In genomic region chr1:155989242-155989991, GRCh38 we compare ENCODE assay signal across 9 cellular contexts. TPM values are rescaled to one million over a fixed set of nuclear protein-coding genes. Genes with fewer than 3 reads are reported as not detected.
DNase-seq lines count a peak whose midpoint lies in the region; TF ChIP-seq lines count a peak whose summit lies in the region.
"Had no signal": no experiment of that assay in that cellular context is flagged by ENCODE, and none has a peak within 500 bp of the region (broad histone marks: within the 10 kb centered on the region; RNA-seq: fewer than 3 reads in every experiment).

No MANE protein-coding gene starts in this region.

- H3K9ac ChIP-seq in neuronal stem cell (ENCODE audit: low read depth, low read length, poor library complexity) (no peak overlapping the region), stomach smooth muscle (ENCODE audit: low read length in 2 of 2) (peak overlapping the region; percentile 74 to 79)

- peaks cover 12 to 18% (median 13%) of the 10 kb centered on the region in 3 donors for H3K4me1 Mint-ChIP-seq in IgD-negative memory B cell
- H3K4me1 Mint-ChIP-seq in activated T-helper 2 cell treated with anti-CD3 and anti-CD28 coated beads, Interferon-gamma antibody, Interleukin-2, Interleukin-4, amounts not matched to agents 10 μg/mL and 5 μg/mL and 100 μg/mL, durations not matched to agents 14 hours and 24 hours and 36 hours (ENCODE audit: low read depth) = peaks cover 15% of the 10 kb centered on the region

- H3K4ac ChIP-seq in neuronal stem cell (ENCODE audit: low read length) = no peak overlapping the region

- H3K18ac ChIP-seq in neuronal stem cell (ENCODE audit: low read length) = peak overlapping the region; percentile 76

- peak; percentile 44 for DNase-seq in NCI-H510A treated with DMSO at 0.1 percent for 48 hours (lab: John Stamatoyannopoulos, UW)
- DNase-seq in NCI-H510A (lab: John Stamatoyannopoulos, UW) = no peak
- peak; percentile 81 for DNase-seq in RPMI8226
- peak; percentile 72 for DNase-seq in activated T-helper 2 cell treated with anti-CD3 and anti-CD28 coated beads, Interferon-gamma antibody, Interleukin-2, Interleukin-4, amounts not matched to agents 10 μg/mL and 5 μg/mL and 100 μg/mL, durations not matched to agents 14 hours and 24 hours and 36 hours (ENCODE audit: low spot score)
- peak; percentile 69 to 90 for DNase-seq in foreskin fibroblast
- no peak for DNase-seq in neuronal stem cell (ENCODE audit: low spot score)

- no peak overlapping the region for H4K8ac ChIP-seq in neuronal stem cell (ENCODE audit: low read depth, low read length)

- no peak overlapping the region for H2BK5ac ChIP-seq in neuronal stem cell (ENCODE audit: low read length)

- H2BK15ac ChIP-seq in neuronal stem cell (ENCODE audit: low read length) = peak overlapping the region; percentile 99

- no peak overlapping the region for H3K4me2 ChIP-seq in neuronal stem cell (ENCODE audit: insufficient read depth, low read length, poor library complexity, severe bottlenecking)

- TF ChIP-seq CTCF in foreskin fibroblast (IDR thresholded peaks at IDR 0.05; ENCODE audit: low read depth, low read length) = peak; percentile 97

- H3K27ac Mint-ChIP-seq in IgD-negative memory B cell = peak overlapping the region in 2 of 3 donors; percentile 39 to 87
- H3K27ac Mint-ChIP-seq in activated T-helper 2 cell treated with anti-CD3 and anti-CD28 coated beads, Interferon-gamma antibody, Interleukin-2, Interleukin-4, amounts not matched to agents 10 μg/mL and 5 μg/mL and 100 μg/mL, durations not matched to agents 14 hours and 24 hours and 36 hours = no peak overlapping the region

- H3K4me1 ChIP-seq in neuronal stem cell (ENCODE audit: control insufficient read depth in 2 of 2, insufficient read depth in 1 of 2, low read depth in 1 of 2, low read length in 2 of 2) (peaks cover 4 to 6% of the 10 kb centered on the region in 2 donors), stomach smooth muscle (ENCODE audit: control insufficient read depth, insufficient read depth, low read length) (peaks cover 12% of the 10 kb centered on the region)

- H2AFZ ChIP-seq in neuronal stem cell (ENCODE audit: low read length) = peak overlapping the region; percentile 70

- WGBS in neuronal stem cell (ENCODE audit: extremely low coverage in 2 of 2, insufficient read length in 2 of 2, insufficient replicate concordance in 1 of 2), 2 donors = no CpG with 5 or more reads among the region's 9 CpGs

- no peaks in the 10 kb centered on the region for H3K9me3 Mint-ChIP-seq in IgD-negative memory B cell
- no peaks in the 10 kb centered on the region for H3K9me3 Mint-ChIP-seq in activated T-helper 2 cell treated with anti-CD3 and anti-CD28 coated beads, Interferon-gamma antibody, Interleukin-2, Interleukin-4, amounts not matched to agents 10 μg/mL and 5 μg/mL and 100 μg/mL, durations not matched to agents 14 hours and 24 hours and 36 hours

- no peaks in the 10 kb centered on the region for H3K79me1 ChIP-seq in neuronal stem cell (ENCODE audit: low read depth, low read length)

- H3K4me3 ChIP-seq in foreskin fibroblast (ENCODE audit: low read depth in 1 of 2, low read length in 2 of 2) = peak overlapping the region; percentile 34 to 59
- no peak overlapping the region for H3K4me3 ChIP-seq in neuronal stem cell (ENCODE audit: low read length in 2 of 2)
- peak overlapping the region; percentile 88 to 90 for H3K4me3 ChIP-seq in stomach smooth muscle (ENCODE audit: low read length in 2 of 2)

- peak overlapping the region; percentile 83 for H3K23ac ChIP-seq in neuronal stem cell (ENCODE audit: low read depth, low read length, poor library complexity)

- no peaks in the 10 kb centered on the region for H3K36me3 Mint-ChIP-seq in IgD-negative memory B cell
- no peaks in the 10 kb centered on the region for H3K36me3 Mint-ChIP-seq in activated T-helper 2 cell treated with anti-CD3 and anti-CD28 coated beads, Interferon-gamma antibody, Interleukin-2, Interleukin-4, amounts not matched to agents 10 μg/mL and 5 μg/mL and 100 μg/mL, durations not matched to agents 14 hours and 24 hours and 36 hours (ENCODE audit: low read depth)

- H3K14ac ChIP-seq in neuronal stem cell (ENCODE audit: low read length) = no peak overlapping the region

- intact Hi-C loops in activated T-helper 2 cell treated with anti-CD3 and anti-CD28 coated beads, Interferon-gamma antibody, Interleukin-2, Interleukin-4, amounts not matched to agents 10 μg/mL and 5 μg/mL and 100 μg/mL, durations not matched to agents 14 hours and 24 hours and 36 hours (cut with micrococcal nuclease) = loop anchor here (1.0 kb wide), 2 partner anchors 51 to 55 kb away; partner anchors contain the start of gene KHDC4

- H3K36me3 ChIP-seq in neuronal stem cell (replicated peaks in 1 of 2; ENCODE audit: control insufficient read depth in 2 of 2, insufficient read depth in 2 of 2, low read length in 2 of 2) (no peaks in the 10 kb centered on the region), stomach smooth muscle (ENCODE audit: control insufficient read depth in 2 of 2, insufficient read depth in 2 of 2, low read length in 2 of 2) (no peaks in the 10 kb centered on the region)

- H2BK12ac ChIP-seq in neuronal stem cell (ENCODE audit: low read length) = peak overlapping the region; percentile 85

- peak overlapping the region in 1 of 4 donors; percentile 55 for H3K4me3 Mint-ChIP-seq in IgD-negative memory B cell
- no peak overlapping the region for H3K4me3 Mint-ChIP-seq in activated T-helper 2 cell treated with anti-CD3 and anti-CD28 coated beads, Interferon-gamma antibody, Interleukin-2, Interleukin-4, amounts not matched to agents 10 μg/mL and 5 μg/mL and 100 μg/mL, durations not matched to agents 14 hours and 24 hours and 36 hours (ENCODE audit: low read depth)

- no peak overlapping the region for H2BK120ac ChIP-seq in neuronal stem cell (ENCODE audit: low read depth, low read length)

- H3K9me3 ChIP-seq in neuronal stem cell (replicated peaks in 1 of 2; ENCODE audit: control insufficient read depth in 2 of 2, insufficient read depth in 1 of 2, low read depth in 1 of 2, low read length in 2 of 2) = no peaks in the 10 kb centered on the region
- H3K9me3 ChIP-seq in stomach smooth muscle (ENCODE audit: control insufficient read depth in 2 of 2, low read length in 2 of 2) = no peaks in the 10 kb centered on the region

- no peaks in the 10 kb centered on the region for H3K27me3 ChIP-seq in neuronal stem cell (ENCODE audit: control insufficient read depth in 3 of 3, insufficient read depth in 3 of 3, low read depth in 1 of 3, low read length in 3 of 3)
- H3K27me3 ChIP-seq in stomach smooth muscle (ENCODE audit: control insufficient read depth in 1 of 2, insufficient read depth in 2 of 2, low read length in 2 of 2) = no peaks in the 10 kb centered on the region

- no peaks in the 10 kb centered on the region for H3K27me3 Mint-ChIP-seq in IgD-negative memory B cell
- H3K27me3 Mint-ChIP-seq in activated T-helper 2 cell treated with anti-CD3 and anti-CD28 coated beads, Interferon-gamma antibody, Interleukin-2, Interleukin-4, amounts not matched to agents 10 μg/mL and 5 μg/mL and 100 μg/mL, durations not matched to agents 14 hours and 24 hours and 36 hours (ENCODE audit: low read depth) = no peaks in the 10 kb centered on the region

- H4K91ac ChIP-seq in neuronal stem cell (ENCODE audit: low read depth, low read length, poor library complexity) = no peak overlapping the region

- H3K27ac ChIP-seq in neuronal stem cell (replicated peaks; ENCODE audit: low read length) = no peak overlapping the region
- H3K27ac ChIP-seq in stomach smooth muscle (ENCODE audit: low read length) = peak overlapping the region; percentile 18

- H2AK5ac ChIP-seq in neuronal stem cell (ENCODE audit: low read depth, low read length) = peak overlapping the region; percentile 90

RNA-seq across cellular contexts. Expression of gene ARHGEF2, which starts 11.1 kb away (rescaled TPM):
- 43.9 TPM for polyA plus RNA-seq in IgD-negative memory B cell
- total RNA-seq in activated T-helper 2 cell treated with anti-CD3 and anti-CD28 coated beads, Interferon-gamma antibody, Interleukin-2, Interleukin-4, amounts not matched to agents 10 μg/mL and 5 μg/mL and 100 μg/mL, durations not matched to agents 14 hours and 24 hours and 36 hours = 211 and 216 TPM in 2 replicates
- polyA plus RNA-seq in neuronal stem cell (2013, experiment 1 of 2) = 55.4 TPM
- polyA plus RNA-seq in neuronal stem cell (2013, experiment 2 of 2) = 57.0 TPM

RNA-seq across cellular contexts. Expression of gene SSR2, which starts 31.3 kb away (rescaled TPM):
- polyA plus RNA-seq in IgD-negative memory B cell = 257 TPM
- 227 and 239 TPM in 2 replicates for total RNA-seq in activated T-helper 2 cell treated with anti-CD3 and anti-CD28 coated beads, Interferon-gamma antibody, Interleukin-2, Interleukin-4, amounts not matched to agents 10 μg/mL and 5 μg/mL and 100 μg/mL, durations not matched to agents 14 hours and 24 hours and 36 hours
- 352 TPM for polyA plus RNA-seq in neuronal stem cell (2013, experiment 1 of 2)
- 349 TPM for polyA plus RNA-seq in neuronal stem cell (2013, experiment 2 of 2)

RNA-seq across cellular contexts. Expression of gene RXFP4, which starts 48.0 kb away (rescaled TPM):
- 0.78 TPM for polyA plus RNA-seq in IgD-negative memory B cell
- total RNA-seq in activated T-helper 2 cell treated with anti-CD3 and anti-CD28 coated beads, Interferon-gamma antibody, Interleukin-2, Interleukin-4, amounts not matched to agents 10 μg/mL and 5 μg/mL and 100 μg/mL, durations not matched to agents 14 hours and 24 hours and 36 hours = not detected in 2 replicates
- polyA plus RNA-seq in neuronal stem cell (2013, experiment 1 of 2) = not detected
- not detected for polyA plus RNA-seq in neuronal stem cell (2013, experiment 2 of 2)
- total RNA-seq: subcutaneous adipose tissue had no signal

RNA-seq across cellular contexts. Expression of gene KHDC4, which starts 55.2 kb away (rescaled TPM):
- 8.0 TPM for polyA plus RNA-seq in IgD-negative memory B cell
- total RNA-seq in activated T-helper 2 cell treated with anti-CD3 and anti-CD28 coated beads, Interferon-gamma antibody, Interleukin-2, Interleukin-4, amounts not matched to agents 10 μg/mL and 5 μg/mL and 100 μg/mL, durations not matched to agents 14 hours and 24 hours and 36 hours = 78.4 and 83.5 TPM in 2 replicates
- polyA plus RNA-seq in neuronal stem cell (2013, experiment 1 of 2) = 41.1 TPM
- polyA plus RNA-seq in neuronal stem cell (2013, experiment 2 of 2) = 42.2 TPM

Comparison
In these comparisons a context has a peak if more than half of its experiments do, and no peak if none do; other contexts are left out.
1. DNase-seq: peak in NCI-H510A treated with DMSO at 0.1 percent for 48 hours (single experiment), RPMI8226 (single experiment), activated T-helper 2 cell treated with anti-CD3 and anti-CD28 coated beads, Interferon-gamma antibody, Interleukin-2, Interleukin-4, amounts not matched to agents 10 μg/mL and 5 μg/mL and 100 μg/mL, durations not matched to agents 14 hours and 24 hours and 36 hours (single experiment) and foreskin fibroblast (2 of 2); none in NCI-H510A (single experiment) and neuronal stem cell (single experiment).
2. H3K4me3 ChIP-seq: peak in foreskin fibroblast (2 of 2) and stomach smooth muscle (2 of 2); none in neuronal stem cell (0 of 2).